8 cellular contexts compared by ENCODE assay signal in genomic region chr2:112623913-112624777, GRCh38. TPM values are rescaled to one million over a fixed set of nuclear protein-coding genes. Genes with fewer than 3 reads are reported as not detected.
DNase-seq lines count a peak whose midpoint lies in the region; ATAC-seq and TF ChIP-seq lines count a peak whose summit lies in the region.

No MANE protein-coding gene starts in this region.

- no peak overlapping the region for H2AFZ ChIP-seq in hepatocyte

- no peak overlapping the region for H3K4me2 ChIP-seq in hepatocyte

- H3K27ac ChIP-seq in Peyer's patch (no peak overlapping the region), hepatocyte (peak overlapping the region; percentile 35)

- 80% methylated on average over 11 of the region's 11 CpGs for WGBS in hepatocyte (ENCODE audit: low lambda C conversion rate, missing lambda C conversion rate)

- H3K79me2 ChIP-seq in hepatocyte, result no peaks in the 10 kb centered on the region

- H4K20me1 ChIP-seq in hepatocyte (ENCODE audit: insufficient read depth, poor library complexity, severe bottlenecking), result no peaks in the 10 kb centered on the region

- H3K36me3 ChIP-seq in Peyer's patch, result no peaks in the 10 kb centered on the region
- no peaks in the 10 kb centered on the region for H3K36me3 ChIP-seq in hepatocyte (replicated peaks; ENCODE audit: insufficient read depth, low read depth)

- TF ChIP-seq CTCF in Peyer's patch (IDR thresholded peaks at IDR 0.05), result no peak
- no peak for TF ChIP-seq CTCF in hepatocyte (IDR thresholded peaks at IDR 0.05; ENCODE audit: poor library complexity)

- no peaks in the 10 kb centered on the region for H3K9me3 ChIP-seq in Peyer's patch
- no peaks in the 10 kb centered on the region for H3K9me3 ChIP-seq in hepatocyte (ENCODE audit: low read depth)

- ATAC-seq in GM21528 (IDR thresholded peaks at IDR 0.05; ENCODE audit: low FRiP score, unreplicated experiment), result peak; percentile 64
- ATAC-seq in HG03469 (IDR thresholded peaks at IDR 0.05; ENCODE audit: unreplicated experiment), result no peak

- H3K4me3 ChIP-seq in Peyer's patch (no peak overlapping the region), hepatocyte (no peak overlapping the region)

- H3K27me3 ChIP-seq in Peyer's patch, result no peaks in the 10 kb centered on the region
- H3K27me3 ChIP-seq in hepatocyte, result no peaks in the 10 kb centered on the region

- H3K4me1 ChIP-seq in Peyer's patch, result peaks cover 0 to 11% (median 0%) of the 10 kb centered on the region in 4 donors
- peaks cover 10% of the 10 kb centered on the region for H3K4me1 ChIP-seq in hepatocyte (ENCODE audit: insufficient read depth)

- no peaks in the 10 kb centered on the region for H3K9me2 ChIP-seq in hepatocyte (replicated peaks; ENCODE audit: insufficient read depth)

- TF ChIP-seq POLR2A in Peyer's patch (IDR thresholded peaks at IDR 0.05), result no peak

- DNase-seq in AG08395 (ENCODE audit: low spot score), result peak; percentile 70
- peak; percentile 39 to 78 (median 60) for DNase-seq in Peyer's patch
- peak; percentile 76 for DNase-seq in activated gamma-delta T cell treated with Interleukin-2 at 50 U/mL for 16 hours
- peak; percentile 63 for DNase-seq in hepatocyte (ENCODE audit: low spot score)
- peak; percentile 55 to 80 for DNase-seq in stimulated activated CD8-positive, alpha-beta memory T cell treated with anti-CD3 and anti-CD28 coated beads, Interleukin-7, amount 100 ng/mL, for 48 hours (ENCODE audit: extremely low read depth in 1 of 2, low read depth in 1 of 2)
- DNase-seq in NCI-H2081 (lab: John Stamatoyannopoulos, UW), result no peak

RNA-seq across cellular contexts. Expression of gene SLC20A1, which starts 21.6 kb away (rescaled TPM):
- 100 to 1,000 TPM in 3 of 4 donors, 10 to 100 TPM in 1; 48.7 to 143 (median 122) TPM for total RNA-seq in Peyer's patch
- total RNA-seq in hepatocyte, result 106 and 135 TPM in 2 replicates
- 63.6 and 66.7 TPM in 2 replicates for polyA plus RNA-seq in hepatocyte

RNA-seq across cellular contexts. Expression of gene CHCHD5, which starts 39.7 kb away (rescaled TPM):
- total RNA-seq in Peyer's patch (10 to 100 TPM in 3 of 4 donors, 1 to 10 TPM in 1; 8.3 to 20.7 (median 11.4) TPM), hepatocyte (19.1 and 25.0 TPM in 2 replicates)
- polyA plus RNA-seq in hepatocyte, result 67.3 and 73.5 TPM in 2 replicates

Comparison
In these comparisons a context has a peak if more than half of its experiments do, and no peak if none do; other contexts are left out.
1. DNase-seq: peak in AG08395 (single experiment), Peyer's patch (3 of 3), activated gamma-delta T cell treated with Interleukin-2 at 50 U/mL for 16 hours (single experiment), hepatocyte (single experiment) and stimulated activated CD8-positive, alpha-beta memory T cell treated with anti-CD3 and anti-CD28 coated beads, Interleukin-7, amount 100 ng/mL, for 48 hours (2 of 2); none in NCI-H2081 (0 of 2).